ENCODE assay signal across 32 cellular contexts in genomic region chr2:70927641-70928040, GRCh38. TPM values are rescaled to one million over a fixed set of nuclear protein-coding genes. Genes with fewer than 3 reads are reported as not detected.
DNase-seq lines count a peak whose midpoint lies in the region; ATAC-seq and TF ChIP-seq lines count a peak whose summit lies in the region.
"Had no signal": no experiment of that assay in that cellular context is flagged by ENCODE, and none has a peak within 500 bp of the region (broad histone marks: within the 10 kb centered on the region; RNA-seq: fewer than 3 reads in every experiment).

No MANE protein-coding gene starts in this region.

- no peaks in the 10 kb centered on the region for H3K4me1 ChIP-seq in testis
- H3K4me1 ChIP-seq: BE2C had no signal

- H3K27me3 Mint-ChIP-seq in activated CD8-positive, alpha-beta memory T cell treated with anti-CD3 and anti-CD28 coated beads, Interleukin-2, amount 10 ng/mL, durations not matched to agents 7 days and 5 days: peaks cover 6% of the 10 kb centered on the region
- peaks cover 0 to 10% of the 10 kb centered on the region in 2 donors for H3K27me3 Mint-ChIP-seq in natural killer cell treated with Interleukin-12 subunit alpha and Interleukin-12 subunit beta and Interleukin-15 and Interleukin-18, amount 100 ng/mL, for 72 hours

- H3K4me3 ChIP-seq in coronary artery (no peak overlapping the region), testis (no peak overlapping the region)

- no peaks in the 10 kb centered on the region for H3K9me3 Mint-ChIP-seq in activated CD8-positive, alpha-beta memory T cell treated with anti-CD3 and anti-CD28 coated beads, Interleukin-2, amount 10 ng/mL, durations not matched to agents 7 days and 5 days (ENCODE audit: low read depth)
- H3K9me3 Mint-ChIP-seq in natural killer cell treated with Interleukin-12 subunit alpha and Interleukin-12 subunit beta and Interleukin-15 and Interleukin-18, amount 100 ng/mL, for 72 hours: no peaks in the 10 kb centered on the region
- H3K9me3 Mint-ChIP-seq: CD8-positive, alpha-beta memory T cell had no signal

- H3K36me3 Mint-ChIP-seq in activated CD8-positive, alpha-beta memory T cell treated with anti-CD3 and anti-CD28 coated beads, Interleukin-2, amount 10 ng/mL, durations not matched to agents 7 days and 5 days: no peaks in the 10 kb centered on the region
- H3K36me3 Mint-ChIP-seq in natural killer cell treated with Interleukin-12 subunit alpha and Interleukin-12 subunit beta and Interleukin-15 and Interleukin-18, amount 100 ng/mL, for 72 hours: no peaks in the 10 kb centered on the region
- H3K36me3 Mint-ChIP-seq: CD14-positive monocyte; CD8-positive, alpha-beta memory T cell had no signal

- no peak overlapping the region for H3K27ac Mint-ChIP-seq in activated CD8-positive, alpha-beta memory T cell treated with anti-CD3 and anti-CD28 coated beads, Interleukin-2, amount 10 ng/mL, durations not matched to agents 7 days and 5 days
- H3K27ac Mint-ChIP-seq in natural killer cell treated with Interleukin-12 subunit alpha and Interleukin-12 subunit beta and Interleukin-15 and Interleukin-18, amount 100 ng/mL, for 72 hours: no peak overlapping the region
- H3K27ac Mint-ChIP-seq: CD14-positive monocyte; CD8-positive, alpha-beta memory T cell had no signal

- no peaks in the 10 kb centered on the region for H3K27me3 ChIP-seq in testis
- H3K27me3 ChIP-seq: BE2C had no signal

- intact Hi-C loops in testis (cut with DNase I; ENCODE audit: low total_unique reads): no loop called here

- DNase-seq in activated CD8-positive, alpha-beta memory T cell treated with anti-CD3 and anti-CD28 coated beads for 24 hours: peak; percentile 28
- no peak for DNase-seq in activated CD8-positive, alpha-beta memory T cell treated with anti-CD3 and anti-CD28 coated beads, Interleukin-2, amount 10 ng/mL, durations not matched to agents 7 days and 5 days
- DNase-seq in coronary artery (ENCODE audit: low spot score) (peak; percentile 33), left lobe of liver (ENCODE audit: low spot score) (peak; percentile 29), testis (peak; percentile 7), DMS 273 (lab: John Stamatoyannopoulos, UW; ENCODE audit: unreplicated experiment) (no peak), NCI-H1105 treated with DMSO at 0.1 percent for 48 hours (lab: John Stamatoyannopoulos, UW) (no peak)
- no peak for DNase-seq in natural killer cell treated with Interleukin-12 subunit alpha and Interleukin-12 subunit beta and Interleukin-15 and Interleukin-18, amount 100 ng/mL, for 72 hours (ENCODE audit: low spot score)
- DNase-seq: 8988T; ACHN; BE2C; CD8-positive, alpha-beta memory T cell; DMS153; DND-41; GOT3; Kasumi-1; MV-4-11; NCI-H1105; NCI-H2029; NCI-H2227 treated with DMSO at 0.1 percent for 48 hours; NCI-H526 treated with DMSO at 0.1 percent for 48 hours; SHP77 had no signal

- peaks cover 4% of the 10 kb centered on the region for H3K4me1 Mint-ChIP-seq in activated CD8-positive, alpha-beta memory T cell treated with anti-CD3 and anti-CD28 coated beads, Interleukin-2, amount 10 ng/mL, durations not matched to agents 7 days and 5 days
- peaks cover 5 to 10% of the 10 kb centered on the region in 2 donors for H3K4me1 Mint-ChIP-seq in natural killer cell treated with Interleukin-12 subunit alpha and Interleukin-12 subunit beta and Interleukin-15 and Interleukin-18, amount 100 ng/mL, for 72 hours (ENCODE audit: low read depth in 2 of 2)
- H3K4me1 Mint-ChIP-seq: CD8-positive, alpha-beta memory T cell had no signal

- ATAC-seq in activated CD8-positive, alpha-beta memory T cell treated with anti-CD3 and anti-CD28 coated beads, Interleukin-2, amount 10 ng/mL, durations not matched to agents 7 days and 5 days: no peak
- no peak for ATAC-seq in left lobe of liver
- no peak for ATAC-seq in natural killer cell treated with Interleukin-12 subunit alpha and Interleukin-12 subunit beta and Interleukin-15 and Interleukin-18, amount 100 ng/mL, for 72 hours
- ATAC-seq: HCT116, HepG2, Panc1 had no signal

- CTCF ChIA-PET in activated CD8-positive, alpha-beta memory T cell treated with anti-CD3 and anti-CD28 coated beads, Interleukin-2, amount 10 ng/mL, durations not matched to agents 7 days and 5 days (lab: Charles Lee): interaction anchor here (1.2 to 1.5 kb wide), 2 partner anchors 7 to 21 kb away, joined by 4 read pairs; no protein-coding TSS in a partner anchor

- no peak overlapping the region for H3K4me3 Mint-ChIP-seq in activated CD8-positive, alpha-beta memory T cell treated with anti-CD3 and anti-CD28 coated beads, Interleukin-2, amount 10 ng/mL, durations not matched to agents 7 days and 5 days
- no peak overlapping the region for H3K4me3 Mint-ChIP-seq in natural killer cell treated with Interleukin-12 subunit alpha and Interleukin-12 subunit beta and Interleukin-15 and Interleukin-18, amount 100 ng/mL, for 72 hours
- H3K4me3 Mint-ChIP-seq: CD14-positive monocyte; CD8-positive, alpha-beta memory T cell had no signal

- H3K36me3 ChIP-seq in testis (ENCODE audit: low read depth, missing control alignments): no peaks in the 10 kb centered on the region
- H3K36me3 ChIP-seq: BE2C had no signal

- no peak for TF ChIP-seq POLR2A in testis (IDR thresholded peaks at IDR 0.05)

- no peak overlapping the region for H3K27ac ChIP-seq in coronary artery
- no peak overlapping the region for H3K27ac ChIP-seq in testis
- H3K27ac ChIP-seq: HL-60, RWPE1 had no signal

- 80 to 90% methylated on average over 7 to 9 of the region's 9 CpGs for WGBS in testis, 2 donors

- H3K9me3 ChIP-seq in testis: no peaks in the 10 kb centered on the region
- H3K9me3 ChIP-seq: BE2C had no signal

- TF ChIP-seq CTCF in coronary artery (IDR thresholded peaks at IDR 0.05) (no peak), testis (IDR thresholded peaks at IDR 0.05) (no peak)

RNA-seq across cellular contexts. Expression of gene ATP6V1B1, which starts 8.1 kb away (rescaled TPM):
- total RNA-seq in activated CD8-positive, alpha-beta memory T cell treated with anti-CD3 and anti-CD28 coated beads, Interleukin-2, amount 10 ng/mL, durations not matched to agents 7 days and 5 days: not detected
- not detected for total RNA-seq in left lobe of liver
- 1 to 10 TPM; 1.7 to 2.9 TPM for total RNA-seq in testis
- polyA plus RNA-seq in testis (ENCODE audit: insufficient read depth, low read depth, low replicate concordance): not detected
- 1 to 10 TPM; 6.5 to 7.2 TPM for total RNA-seq in natural killer cell treated with Interleukin-12 subunit alpha and Interleukin-12 subunit beta and Interleukin-15 and Interleukin-18, amount 100 ng/mL, for 72 hours
- total RNA-seq: CD8-positive, alpha-beta memory T cell; HT1080; OCI-LY7 had no signal
- polyA plus RNA-seq: CD14-positive monocyte; CD8-positive, alpha-beta memory T cell had no signal

RNA-seq across cellular contexts. Expression of gene VAX2, which starts 27.3 kb away (rescaled TPM):
- not detected for total RNA-seq in activated CD8-positive, alpha-beta memory T cell treated with anti-CD3 and anti-CD28 coated beads, Interleukin-2, amount 10 ng/mL, durations not matched to agents 7 days and 5 days
- total RNA-seq in left lobe of liver: not detected
- 1 to 10 TPM in 1 of 2 donors, under 1 TPM in 1; 0.94 to 1.2 TPM for total RNA-seq in testis
- polyA plus RNA-seq in testis (ENCODE audit: insufficient read depth, low read depth, low replicate concordance): 0.58 TPM
- total RNA-seq in natural killer cell treated with Interleukin-12 subunit alpha and Interleukin-12 subunit beta and Interleukin-15 and Interleukin-18, amount 100 ng/mL, for 72 hours: 10 to 100 TPM in 1 of 2 donors, 1 to 10 TPM in 1; 8.4 to 15.8 TPM
- total RNA-seq: CD8-positive, alpha-beta memory T cell; HT1080; OCI-LY7 had no signal
- polyA plus RNA-seq: CD14-positive monocyte; CD8-positive, alpha-beta memory T cell had no signal

RNA-seq across cellular contexts. Expression of gene ANKRD53, which starts 50.8 kb away (rescaled TPM):
- not detected for total RNA-seq in activated CD8-positive, alpha-beta memory T cell treated with anti-CD3 and anti-CD28 coated beads, Interleukin-2, amount 10 ng/mL, durations not matched to agents 7 days and 5 days
- total RNA-seq in left lobe of liver: 0.35 TPM
- 10 to 100 TPM; 10.6 to 36.3 TPM for total RNA-seq in testis
- 52.2 TPM for polyA plus RNA-seq in testis (ENCODE audit: insufficient read depth, low read depth, low replicate concordance)
- under 1 TPM in 1 of 2 donors, not detected in 1; 0.88 TPM for total RNA-seq in natural killer cell treated with Interleukin-12 subunit alpha and Interleukin-12 subunit beta and Interleukin-15 and Interleukin-18, amount 100 ng/mL, for 72 hours
- total RNA-seq: HepG2, NCI-H460, OCI-LY7, SK-MEL-5 had no signal
- polyA plus RNA-seq: CD14-positive monocyte had no signal

Comparison
In these comparisons a context has a peak if more than half of its experiments do, and no peak if none do; other contexts are left out.
1. DNase-seq: peak in activated CD8-positive, alpha-beta memory T cell treated with anti-CD3 and anti-CD28 coated beads for 24 hours (single experiment), coronary artery (single experiment), left lobe of liver (single experiment) and testis (single experiment); none in activated CD8-positive, alpha-beta memory T cell treated with anti-CD3 and anti-CD28 coated beads, Interleukin-2, amount 10 ng/mL, durations not matched to agents 7 days and 5 days (single experiment), natural killer cell treated with Interleukin-12 subunit alpha and Interleukin-12 subunit beta and Interleukin-15 and Interleukin-18, amount 100 ng/mL, for 72 hours (single experiment), DMS 273 (single experiment) and NCI-H1105 treated with DMSO at 0.1 percent for 48 hours (single experiment).